8 cellular contexts compared by ENCODE assay signal in genomic region chr2:29130295-29130694, GRCh38. TPM values are rescaled to one million over a fixed set of nuclear protein-coding genes. Genes with fewer than 3 reads are reported as not detected.
DNase-seq lines count a peak whose midpoint lies in the region; ATAC-seq, FAIRE-seq and TF ChIP-seq lines count a peak whose summit lies in the region.

No MANE protein-coding gene starts in this region.

- no peaks in the 10 kb centered on the region for H3K27me3 Mint-ChIP-seq in activated T-cell treated with anti-CD3 and anti-CD28 coated beads, Interleukin-2, amount 50 U/mL, for 72 hours (ENCODE audit: low read depth)
- H3K27me3 Mint-ChIP-seq in stimulated activated naive CD8-positive, alpha-beta T cell treated with anti-CD3 and anti-CD28 coated beads, Interleukin-15, Interleukin-2, amounts not matched to agents 100 ng/mL and 50 ng/mL, for 24 hours: no peaks in the 10 kb centered on the region

- no peak for TF ChIP-seq CTCF in cardiac muscle cell (IDR thresholded peaks at IDR 0.05; ENCODE audit: low read depth, low read length)

- peaks cover 9% of the 10 kb centered on the region for H3K4me1 ChIP-seq in cardiac muscle cell (ENCODE audit: low read depth)

- no peak overlapping the region for H3K27ac ChIP-seq in cardiac muscle cell

- no peak for FAIRE-seq in frontal cortex (lab: Jason Lieb, UNC)

- no peak overlapping the region for H3K4me3 ChIP-seq in cardiac muscle cell

- peaks cover 4 to 11% of the 10 kb centered on the region in 2 donors for H3K36me3 Mint-ChIP-seq in activated T-cell treated with anti-CD3 and anti-CD28 coated beads, Interleukin-2, amount 50 U/mL, for 72 hours (ENCODE audit: insufficient read depth in 2 of 2)
- H3K36me3 Mint-ChIP-seq in stimulated activated naive CD8-positive, alpha-beta T cell treated with anti-CD3 and anti-CD28 coated beads, Interleukin-15, Interleukin-2, amounts not matched to agents 100 ng/mL and 50 ng/mL, for 24 hours (ENCODE audit: low read depth): peaks cover 42% of the 10 kb centered on the region

- H3K27me3 ChIP-seq in cardiac muscle cell: no peaks in the 10 kb centered on the region

- peaks cover 31% of the 10 kb centered on the region for H3K4me1 Mint-ChIP-seq in activated T-cell treated with anti-CD3 and anti-CD28 coated beads, Interleukin-2, amount 50 U/mL, for 72 hours (ENCODE audit: low read depth)
- H3K4me1 Mint-ChIP-seq in stimulated activated naive CD8-positive, alpha-beta T cell treated with anti-CD3 and anti-CD28 coated beads, Interleukin-15, Interleukin-2, amounts not matched to agents 100 ng/mL and 50 ng/mL, for 24 hours (ENCODE audit: low read depth): peaks cover 30% of the 10 kb centered on the region

- H3K4me3 Mint-ChIP-seq in activated T-cell treated with anti-CD3 and anti-CD28 coated beads, Interleukin-2, amount 50 U/mL, for 72 hours: peak overlapping the region; percentile 31 to 85
- peak overlapping the region; percentile 9 for H3K4me3 Mint-ChIP-seq in stimulated activated naive CD8-positive, alpha-beta T cell treated with anti-CD3 and anti-CD28 coated beads, Interleukin-15, Interleukin-2, amounts not matched to agents 100 ng/mL and 50 ng/mL, for 24 hours

- peak overlapping the region; percentile 21 for H3K27ac Mint-ChIP-seq in activated T-cell treated with anti-CD3 and anti-CD28 coated beads, Interleukin-2, amount 50 U/mL, for 72 hours
- H3K27ac Mint-ChIP-seq in stimulated activated naive CD8-positive, alpha-beta T cell treated with anti-CD3 and anti-CD28 coated beads, Interleukin-15, Interleukin-2, amounts not matched to agents 100 ng/mL and 50 ng/mL, for 24 hours: no peak overlapping the region

- ATAC-seq in Right ventricle myocardium inferior (no peak), HG03520 (IDR thresholded peaks at IDR 0.05; ENCODE audit: unreplicated experiment) (peak; percentile 53), left ventricle myocardium superior (peak; percentile 75)
- peak; percentile 98 to 99 for ATAC-seq in activated T-cell treated with anti-CD3 and anti-CD28 coated beads, Interleukin-2, amount 50 U/mL, for 72 hours (replicated peaks in 1 of 2)

- DNase-seq in cardiac muscle cell (ENCODE audit: low read depth in 1 of 2, low spot score in 1 of 2) (peak; percentile 24 to 85), Right ventricle myocardium inferior (ENCODE audit: missing footprints) (no peak), left ventricle myocardium superior (no peak), frontal cortex (ENCODE audit: low spot score in 2 of 2) (no peak), COR-L47 (lab: John Stamatoyannopoulos, UW) (no peak)
- peak; percentile 44 to 59 for DNase-seq in activated T-cell treated with anti-CD3 and anti-CD28 coated beads, Interleukin-2, amount 50 U/mL, for 72 hours

- H3K9me3 ChIP-seq in cardiac muscle cell (ENCODE audit: low read depth): no peaks in the 10 kb centered on the region

- H3K36me3 ChIP-seq in cardiac muscle cell: no peaks in the 10 kb centered on the region

- intact Hi-C loops in Right ventricle myocardium inferior (cut with DNase I): no loop called here
- intact Hi-C loops in left ventricle myocardium superior (cut with micrococcal nuclease): no loop called here

- peaks cover 0 to 4% of the 10 kb centered on the region in 2 donors for H3K9me3 Mint-ChIP-seq in activated T-cell treated with anti-CD3 and anti-CD28 coated beads, Interleukin-2, amount 50 U/mL, for 72 hours
- no peaks in the 10 kb centered on the region for H3K9me3 Mint-ChIP-seq in stimulated activated naive CD8-positive, alpha-beta T cell treated with anti-CD3 and anti-CD28 coated beads, Interleukin-15, Interleukin-2, amounts not matched to agents 100 ng/mL and 50 ng/mL, for 24 hours

RNA-seq across cellular contexts. Expression of gene CLIP4, which starts 15.1 kb away (rescaled TPM):
- total RNA-seq in cardiac muscle cell (6.0 and 7.0 TPM in 2 replicates), Right ventricle myocardium inferior (26.2 TPM), left ventricle myocardium superior (31.4 TPM), frontal cortex (49.3 TPM)
- polyA plus RNA-seq in cardiac muscle cell: 4.2 and 7.9 TPM in 2 replicates
- total RNA-seq in activated T-cell treated with anti-CD3 and anti-CD28 coated beads, Interleukin-2, amount 50 U/mL, for 72 hours: 10 to 100 TPM; 25.2 to 28.4 TPM

RNA-seq across cellular contexts. Expression of gene PCARE, which starts 56.0 kb away (rescaled TPM):
- total RNA-seq in cardiac muscle cell (0.49 and 0.57 TPM in 2 replicates), Right ventricle myocardium inferior (0.51 TPM), left ventricle myocardium superior (0.84 TPM), frontal cortex (not detected)
- 0.34 TPM in 1 of 2 replicates, not detected in the other for polyA plus RNA-seq in cardiac muscle cell
- total RNA-seq in activated T-cell treated with anti-CD3 and anti-CD28 coated beads, Interleukin-2, amount 50 U/mL, for 72 hours: not detected

Comparison
In these comparisons a context has a peak if more than half of its experiments do, and no peak if none do; other contexts are left out.
1. DNase-seq: peak in cardiac muscle cell (2 of 2) and activated T-cell treated with anti-CD3 and anti-CD28 coated beads, Interleukin-2, amount 50 U/mL, for 72 hours (2 of 2); none in Right ventricle myocardium inferior (single experiment), left ventricle myocardium superior (single experiment), frontal cortex (0 of 2) and COR-L47 (single experiment).